18 cellular contexts compared by ENCODE assay signal in genomic region chr12:19506497-19506896, GRCh38.
DNase-seq lines count a peak whose midpoint lies in the region; ATAC-seq and TF ChIP-seq lines count a peak whose summit lies in the region.
"Had no signal": no experiment of that assay in that cellular context is flagged by ENCODE, and none has a peak within 500 bp of the region (broad histone marks: within the 10 kb centered on the region; RNA-seq: fewer than 3 reads in every experiment).

No MANE protein-coding gene starts in this region.

- H3K4me1 ChIP-seq in foreskin keratinocyte: peaks cover 7% of the 10 kb centered on the region
- no peaks in the 10 kb centered on the region for H3K4me1 ChIP-seq in right lobe of liver
- H3K4me1 ChIP-seq: BLaER1 treated with 17β-estradiol and CSF1 and Interleukin-3, amounts not matched to agents 10 nM and 100 nM; psoas muscle had no signal

- peaks cover 15% of the 10 kb centered on the region for H3K4me1 Mint-ChIP-seq in activated CD4-positive, alpha-beta T cell treated with anti-CD3 and anti-CD28 coated beads, Interleukin-2, amount 10 ng/mL, durations not matched to agents 24 days and 14 days
- peaks cover 17% of the 10 kb centered on the region for H3K4me1 Mint-ChIP-seq in progenitor cell of endocrine pancreas (ENCODE audit: low read depth)

- H3K36me3 Mint-ChIP-seq in activated CD4-positive, alpha-beta T cell treated with anti-CD3 and anti-CD28 coated beads, Interleukin-2, amount 10 ng/mL, durations not matched to agents 24 days and 14 days (ENCODE audit: low read depth): peaks cover 37% of the 10 kb centered on the region
- peaks cover 27% of the 10 kb centered on the region for H3K36me3 Mint-ChIP-seq in progenitor cell of endocrine pancreas (ENCODE audit: insufficient read depth)

- TF ChIP-seq CTCF in foreskin keratinocyte (conservative IDR thresholded peaks at IDR 0.05): no peak
- no peak for TF ChIP-seq CTCF in progenitor cell of endocrine pancreas (IDR thresholded peaks at IDR 0.05; ENCODE audit: unreplicated experiment)
- TF ChIP-seq CTCF in right lobe of liver (IDR thresholded peaks at IDR 0.05): no peak

- no peaks in the 10 kb centered on the region for H3K9me3 ChIP-seq in right lobe of liver
- H3K9me3 ChIP-seq: BLaER1 treated with 17β-estradiol and CSF1 and Interleukin-3, amounts not matched to agents 10 nM and 100 nM; left lung; psoas muscle had no signal

- H3K27me3 ChIP-seq in foreskin keratinocyte (no peaks in the 10 kb centered on the region), right lobe of liver (no peaks in the 10 kb centered on the region)
- H3K27me3 ChIP-seq: BLaER1 treated with 17β-estradiol and CSF1 and Interleukin-3, amounts not matched to agents 10 nM and 100 nM; left lung had no signal

- no peak for DNase-seq in activated CD4-positive, alpha-beta T cell treated with anti-CD3 and anti-CD28 coated beads, Interleukin-2, amount 10 ng/mL, durations not matched to agents 24 days and 14 days
- no peak for DNase-seq in activated CD4-positive, alpha-beta T cell treated with anti-CD3 and anti-CD28 coated beads, Interleukin-2, amount 50 U/mL, for 1 hour
- peak; percentile 75 for DNase-seq in amniotic epithelial cell (ENCODE audit: low read depth)
- peak; percentile 35 to 62 for DNase-seq in foreskin keratinocyte
- no peak for DNase-seq in progenitor cell of endocrine pancreas (ENCODE audit: low spot score, unreplicated experiment)
- no peak for DNase-seq in UCSD-AML1 (lab: John Stamatoyannopoulos, UW; ENCODE audit: unreplicated experiment)
- no peak for DNase-seq in right lobe of liver
- DNase-seq in NCI-H524 (lab: John Stamatoyannopoulos, UW): no peak
- DNase-seq: effector CD8-positive, alpha-beta T cell; GOT3; Kasumi-1; left lung; psoas muscle; T1000 had no signal

- intact Hi-C loops in activated CD4-positive, alpha-beta T cell treated with anti-CD3 and anti-CD28 coated beads, Interleukin-2, amount 10 ng/mL, durations not matched to agents 24 days and 14 days (cut with micrococcal nuclease): no loop called here
- intact Hi-C loops in right lobe of liver (cut with DNase I): no loop called here

- no peak overlapping the region for H3K4me3 Mint-ChIP-seq in activated CD4-positive, alpha-beta T cell treated with anti-CD3 and anti-CD28 coated beads, Interleukin-2, amount 10 ng/mL, durations not matched to agents 24 days and 14 days
- H3K4me3 Mint-ChIP-seq in progenitor cell of endocrine pancreas (ENCODE audit: low read depth): no peak overlapping the region
- H3K4me3 Mint-ChIP-seq: type B pancreatic cell had no signal

- H3K27ac ChIP-seq in foreskin keratinocyte: peak overlapping the region; percentile 65
- H3K27ac ChIP-seq in right lobe of liver: no peak overlapping the region
- H3K27ac ChIP-seq: 22Rv1; BLaER1 treated with 17β-estradiol and CSF1 and Interleukin-3, amounts not matched to agents 10 nM and 100 nM; left lung; psoas muscle had no signal

- H3K36me3 ChIP-seq in right lobe of liver: no peaks in the 10 kb centered on the region

- TF ChIP-seq POLR2A in right lobe of liver (IDR thresholded peaks at IDR 0.05): no peak

- H3K27ac Mint-ChIP-seq in activated CD4-positive, alpha-beta T cell treated with anti-CD3 and anti-CD28 coated beads, Interleukin-2, amount 10 ng/mL, durations not matched to agents 24 days and 14 days: peak overlapping the region; percentile 6
- H3K27ac Mint-ChIP-seq in progenitor cell of endocrine pancreas: peak overlapping the region; percentile 3
- H3K27ac Mint-ChIP-seq: type B pancreatic cell had no signal

- no peaks in the 10 kb centered on the region for H3K9me3 Mint-ChIP-seq in activated CD4-positive, alpha-beta T cell treated with anti-CD3 and anti-CD28 coated beads, Interleukin-2, amount 10 ng/mL, durations not matched to agents 24 days and 14 days
- H3K9me3 Mint-ChIP-seq in progenitor cell of endocrine pancreas (ENCODE audit: low read depth): peaks cover 5% of the 10 kb centered on the region
- H3K9me3 Mint-ChIP-seq: activated naive CD4-positive, alpha-beta T cell treated with anti-CD3 and anti-CD28 coated beads, Interleukin-2, amount 50 U/mL, for 72 hours; type B pancreatic cell had no signal

- no peaks in the 10 kb centered on the region for H3K27me3 Mint-ChIP-seq in activated CD4-positive, alpha-beta T cell treated with anti-CD3 and anti-CD28 coated beads, Interleukin-2, amount 10 ng/mL, durations not matched to agents 24 days and 14 days
- H3K27me3 Mint-ChIP-seq in progenitor cell of endocrine pancreas: no peaks in the 10 kb centered on the region
- H3K27me3 Mint-ChIP-seq: type B pancreatic cell had no signal

- H3K4me3 ChIP-seq in right lobe of liver: no peak overlapping the region
- H3K4me3 ChIP-seq: BLaER1 treated with 17β-estradiol and CSF1 and Interleukin-3, amounts not matched to agents 10 nM and 100 nM; left lung; psoas muscle had no signal

- peak; percentile 63 for ATAC-seq in foreskin keratinocyte
- ATAC-seq in right lobe of liver: no peak
- ATAC-seq: activated naive CD4-positive, alpha-beta T cell treated with anti-CD3 and anti-CD28 coated beads, Interleukin-2, amount 50 U/mL, for 72 hours; left lung; psoas muscle had no signal

Comparison
In these comparisons a context has a peak if more than half of its experiments do, and no peak if none do; other contexts are left out.
1. DNase-seq: peak in amniotic epithelial cell (single experiment) and foreskin keratinocyte (2 of 2); none in activated CD4-positive, alpha-beta T cell treated with anti-CD3 and anti-CD28 coated beads, Interleukin-2, amount 10 ng/mL, durations not matched to agents 24 days and 14 days (single experiment), activated CD4-positive, alpha-beta T cell treated with anti-CD3 and anti-CD28 coated beads, Interleukin-2, amount 50 U/mL, for 1 hour (single experiment), progenitor cell of endocrine pancreas (single experiment), UCSD-AML1 (single experiment), right lobe of liver (0 of 3) and NCI-H524 (0 of 2).